26 cellular contexts compared by ENCODE assay signal in genomic region chr20:41594514-41595322, GRCh38.
"Had no signal": no experiment of that assay in that cellular context is flagged by ENCODE, and none has a peak within 500 bp of the region (broad histone marks: within the 10 kb centered on the region; RNA-seq: fewer than 3 reads in every experiment).

No MANE protein-coding gene starts in this region.

- H3K4me1 ChIP-seq: lower lobe of right lung, psoas muscle had no signal

- H3K4me3 Mint-ChIP-seq: activated CD4-positive, alpha-beta T cell treated with anti-CD3 and anti-CD28 coated beads, Interleukin-2, amount 10 ng/mL, durations not matched to agents 7 days and 5 days; activated CD8-positive, alpha-beta T cell treated with anti-CD3 and anti-CD28 coated beads for 36 hours; activated T-cell treated with anti-CD3 and anti-CD28 coated beads, Interleukin-2, amount 50 U/mL, for 4 hours; activated T-helper 17 cell treated with anti-CD3 and anti-CD28 coated beads, Interleukin-2, amount 50 U/mL, for 72 hours; neural crest cell; stimulated activated naive B cell treated with anti-CD40 and anti-IgM and Interleukin-4, amounts not matched to agents 10 μg/mL and 1 μg/mL and 100 μg/mL, for 72 hours; T-helper 17 cell had no signal

- H3K4me2 ChIP-seq: smooth muscle cell had no signal

- H3K27me3 Mint-ChIP-seq: activated CD4-positive, alpha-beta T cell treated with anti-CD3 and anti-CD28 coated beads, Interleukin-2, amount 10 ng/mL, durations not matched to agents 7 days and 5 days; activated CD8-positive, alpha-beta T cell treated with anti-CD3 and anti-CD28 coated beads for 36 hours; activated T-helper 17 cell treated with anti-CD3 and anti-CD28 coated beads, Interleukin-2, amount 50 U/mL, for 72 hours; stimulated activated naive B cell treated with anti-CD40 and anti-IgM and Interleukin-4, amounts not matched to agents 10 μg/mL and 1 μg/mL and 100 μg/mL, for 72 hours; T-helper 17 cell had no signal

- FAIRE-seq: bronchial epithelial cell, colon, pancreas had no signal

- H3K27me3 ChIP-seq: gastroesophageal sphincter, pancreas, stomach, thyroid gland, upper lobe of left lung had no signal

- H3K4me1 Mint-ChIP-seq: neural crest cell had no signal

- H3K27ac ChIP-seq: gastroesophageal sphincter, lower lobe of right lung, pancreas, psoas muscle, stomach, thyroid gland, upper lobe of left lung had no signal

- ATAC-seq: activated CD8-positive, alpha-beta T cell treated with anti-CD3 and anti-CD28 coated beads for 36 hours; activated naive CD4-positive, alpha-beta T cell treated with anti-CD3 and anti-CD28 coated beads, Interleukin-2, amount 50 U/mL, for 72 hours; activated T-cell treated with anti-CD3 and anti-CD28 coated beads, Interleukin-2, amount 50 U/mL, for 4 hours; activated T-helper 17 cell treated with anti-CD3 and anti-CD28 coated beads, Interleukin-2, amount 50 U/mL, for 72 hours; gastroesophageal sphincter; lower lobe of right lung; psoas muscle; stimulated activated naive B cell treated with anti-CD40 and anti-IgM and Interleukin-4, amounts not matched to agents 10 μg/mL and 1 μg/mL and 100 μg/mL, for 72 hours; T-helper 17 cell had no signal

- H3K9me3 ChIP-seq: pancreas, thyroid gland had no signal

- H3K27ac Mint-ChIP-seq: activated CD4-positive, alpha-beta T cell treated with anti-CD3 and anti-CD28 coated beads, Interleukin-2, amount 10 ng/mL, durations not matched to agents 7 days and 5 days; activated CD8-positive, alpha-beta T cell treated with anti-CD3 and anti-CD28 coated beads for 36 hours; activated naive CD4-positive, alpha-beta T cell treated with anti-CD3 and anti-CD28 coated beads, Interleukin-2, amount 50 U/mL, for 72 hours; activated T-helper 17 cell treated with anti-CD3 and anti-CD28 coated beads, Interleukin-2, amount 50 U/mL, for 72 hours; stimulated activated naive B cell treated with anti-CD40 and anti-IgM and Interleukin-4, amounts not matched to agents 10 μg/mL and 1 μg/mL and 100 μg/mL, for 72 hours; T-helper 17 cell had no signal

- H3K36me3 ChIP-seq: gastroesophageal sphincter, lower lobe of right lung, pancreas, thyroid gland, upper lobe of left lung had no signal

- H3K4me3 ChIP-seq: gastroesophageal sphincter, lower lobe of right lung, pancreas, psoas muscle, smooth muscle cell, stomach, thyroid gland, upper lobe of left lung had no signal

- DNase-seq: activated CD4-positive, alpha-beta T cell treated with anti-CD3 and anti-CD28 coated beads for 1 hour; activated CD4-positive, alpha-beta T cell treated with anti-CD3 and anti-CD28 coated beads, Interleukin-2, amount 10 ng/mL, durations not matched to agents 7 days and 5 days; activated CD8-positive, alpha-beta T cell treated with anti-CD3 and anti-CD28 coated beads for 36 hours; activated gamma-delta T cell treated with Interleukin-2 at 50 U/mL for 16 hours; activated T-cell treated with anti-CD3 and anti-CD28 coated beads, Interleukin-2, amount 50 U/mL, for 4 hours; effector CD8-positive, alpha-beta T cell; erythroblast; hippocampal formation; lower lobe of right lung; nucleus accumbens; pancreas; psoas muscle; stimulated activated CD4-positive, alpha-beta T cell treated with anti-CD3 and anti-CD28 coated beads, Interleukin-1b, Interleukin-23, amount 100 ng/mL, for 48 hours; stimulated activated naive B cell treated with anti-CD40 and anti-IgM and Interleukin-4, amounts not matched to agents 10 μg/mL and 1 μg/mL and 100 μg/mL, for 72 hours; stomach; T-helper 17 cell; T1000; thyroid gland; upper lobe of left lung had no signal
